In the genomic region with DNA sequence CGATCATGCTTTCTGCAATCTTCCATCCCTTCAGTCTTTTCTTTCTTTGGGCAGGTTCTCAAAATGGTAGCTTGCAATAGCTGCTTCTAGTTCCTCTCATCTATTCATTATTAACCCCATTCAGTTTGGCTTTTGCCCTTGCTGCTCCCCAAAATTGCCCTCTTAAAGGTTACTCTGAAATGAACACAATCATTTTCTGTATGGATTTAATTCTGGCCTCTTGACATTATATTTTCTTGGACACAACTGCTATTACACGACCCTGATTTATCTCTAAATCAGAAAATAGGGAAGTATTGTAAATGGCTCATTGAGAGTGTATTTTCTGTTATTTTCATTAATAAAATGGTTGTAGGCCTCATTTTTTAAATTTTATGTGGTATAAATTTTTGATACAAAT, we compare ENCODE assay signal across 8 cellular contexts. TPM values are rescaled to one million over a fixed set of nuclear protein-coding genes. Genes with fewer than 3 reads are reported as not detected.
DNase-seq lines count a peak whose midpoint lies in the region; ATAC-seq and TF ChIP-seq lines count a peak whose summit lies in the region.

A gene (minus strand): TSS at position 101 of the 400 bp plus-strand sequence. CDS start 8,613 bp downstream, outside the sequence.

- H3K4me3 ChIP-seq in SK-N-MC: peak within 1 kb of the TSS; percentile 86
- H3K4me3 ChIP-seq in fibroblast of mammary gland (ENCODE audit: control insufficient read depth, low read depth, low read length): peak within 1 kb of the TSS; percentile 83
- peak within 1 kb of the TSS; percentile 83 for H3K4me3 ChIP-seq in psoas muscle

- TF ChIP-seq CTCF in fibroblast of mammary gland (conservative IDR thresholded peaks at IDR 0.05; ENCODE audit: control insufficient read depth, insufficient read depth, low read depth, low read length) (no peak), psoas muscle (IDR thresholded peaks at IDR 0.05) (no peak)

- peaks cover 10% of the 10 kb centered on the region for H3K4me1 ChIP-seq in psoas muscle

- 64 to 79% (median 73%) methylated on average over 2 of the region's 2 CpGs for WGBS in psoas muscle, 3 donors

- in situ Hi-C loops in Caki2 (cut with HindIII; ENCODE audit: low pct_unique_long_range_greater_than_20kb, low sequenced_read_pairs): no loop called here

- DNase-seq in Caki2 (ENCODE audit: low read depth) (peak; percentile 8), SK-N-MC (ENCODE audit: low read depth, low spot score) (no peak), fibroblast of mammary gland (ENCODE audit: low read depth) (no peak), psoas muscle (no peak)
- no peak for DNase-seq in effector CD4-positive, alpha-beta T cell

- H3K9ac ChIP-seq in SK-N-MC (ENCODE audit: insufficient read length): peak within 1 kb of the TSS; percentile 19

- intact Hi-C loops in psoas muscle (cut with DNase I): loop anchor here in 1 of 2 donors (10.0 kb wide), 1 partner anchor 88 kb away; no protein-coding TSS in a partner anchor

- H3K27me3 ChIP-seq in psoas muscle (ENCODE audit: insufficient read depth in 3 of 3, low read length in 2 of 3): no peaks in the 10 kb centered on the region

- no peak within 1 kb of the TSS for H3K27ac ChIP-seq in SK-N-MC
- peak within 1 kb of the TSS; percentile 67 for H3K27ac ChIP-seq in psoas muscle

- H3K36me3 ChIP-seq in SK-N-MC (ENCODE audit: insufficient read depth, low read length) (no peaks in the 10 kb centered on the region), psoas muscle (ENCODE audit: insufficient read depth in 1 of 2, low read depth in 1 of 2) (no peaks in the 10 kb centered on the region)

- ATAC-seq in psoas muscle: no peak
- no peak for ATAC-seq in GM18870 (IDR thresholded peaks at IDR 0.05; ENCODE audit: unreplicated experiment)
- no peak for ATAC-seq in HG03354 (IDR thresholded peaks at IDR 0.05; ENCODE audit: poor library complexity, severe bottlenecking, unreplicated experiment)
- no peak for ATAC-seq in GM21529 (IDR thresholded peaks at IDR 0.05; ENCODE audit: unreplicated experiment)

- H3K9me3 ChIP-seq in SK-N-MC (ENCODE audit: low read depth, low read length) (no peaks in the 10 kb centered on the region), psoas muscle (no peaks in the 10 kb centered on the region)

RNA-seq across cellular contexts. Expression of the gene that starts here (rescaled TPM):
- total RNA-seq in Caki2 (2014; rRNA removed; shearing (Covaris generic); ENCODE audit: low replicate concordance): not detected in 2 replicates
- total RNA-seq in psoas muscle: under 1 TPM in 3 of 4 donors, not detected in 1; 0.12 to 0.21 (median 0.15) TPM
- polyA plus RNA-seq in psoas muscle: under 1 TPM; 0.03 to 0.17 (median 0.16) TPM

Comparison
In these comparisons a context has a peak if more than half of its experiments do, and no peak if none do; other contexts are left out.
1. Peak in DNase-seq in Caki2; RNA of the gene not detected or under 1 TPM.